In the genomic region with DNA sequence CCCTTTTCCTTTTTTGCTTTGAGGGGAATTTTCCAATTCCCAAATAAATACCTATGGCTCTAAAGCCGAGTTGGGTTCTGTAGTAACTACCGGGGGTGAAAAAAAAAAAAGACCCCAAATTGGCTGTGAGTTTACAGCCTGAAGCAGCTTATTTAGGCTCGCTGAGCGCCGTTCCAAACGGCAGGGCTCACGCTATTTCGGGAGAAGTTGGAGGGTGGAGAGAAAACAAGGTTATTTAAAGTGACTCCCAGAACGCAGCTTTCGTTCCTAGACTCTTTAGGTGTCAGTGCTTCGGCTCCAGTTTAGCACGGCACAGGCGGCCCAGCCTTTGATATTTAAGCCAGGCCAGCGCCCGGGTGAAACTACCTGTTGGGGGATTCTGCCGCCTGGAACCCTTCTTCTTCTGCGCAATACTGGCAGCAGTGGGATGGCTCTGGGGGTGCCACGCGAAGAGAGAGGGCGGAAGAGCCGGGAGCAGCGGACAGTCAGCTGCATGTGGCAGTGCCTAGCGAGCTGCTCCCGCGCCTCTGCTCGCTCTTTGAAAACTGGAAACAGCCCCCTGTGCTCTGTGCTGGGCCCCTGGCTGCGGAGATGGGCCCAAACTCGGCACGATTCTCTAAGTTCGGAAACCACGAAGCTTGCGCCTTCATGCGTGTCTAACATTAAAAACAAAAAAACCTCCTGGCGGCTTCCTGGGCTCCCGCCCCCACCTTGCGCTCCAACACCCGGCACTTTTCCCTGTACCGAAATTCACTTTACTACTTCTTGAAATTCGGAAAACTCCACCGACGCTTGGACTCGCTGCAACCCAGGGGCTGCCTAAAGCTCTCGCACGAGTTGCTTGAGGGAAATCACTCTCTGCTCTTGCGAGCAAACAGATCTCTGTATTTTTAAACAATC, we compare ENCODE assay signal across 9 cellular contexts. TPM values are rescaled to one million over a fixed set of nuclear protein-coding genes. Genes with fewer than 3 reads are reported as not detected.
DNase-seq lines count a peak whose midpoint lies in the region; ATAC-seq and TF ChIP-seq lines count a peak whose summit lies in the region.
"Had no signal": no experiment of that assay in that cellular context is flagged by ENCODE, and none has a peak within 500 bp of the region (broad histone marks: within the 10 kb centered on the region; RNA-seq: fewer than 3 reads in every experiment).

No MANE protein-coding gene starts in this region.

- H3K27ac ChIP-seq in BLaER1 treated with 17β-estradiol and CSF1 and Interleukin-3, amounts not matched to agents 10 nM and 100 nM: no peak overlapping the region
- no peak overlapping the region for H3K27ac ChIP-seq in neuronal stem cell (replicated peaks; ENCODE audit: low read length)
- no peak overlapping the region for H3K27ac ChIP-seq in A673 (ENCODE audit: low read depth, low read length, poor library complexity, severe bottlenecking)
- H3K27ac ChIP-seq in SJCRH30: no peak overlapping the region
- H3K27ac ChIP-seq: SJSA1 had no signal

- H2BK12ac ChIP-seq in neuronal stem cell (ENCODE audit: low read length): no peak overlapping the region

- no peak overlapping the region for H4K91ac ChIP-seq in neuronal stem cell (ENCODE audit: low read depth, low read length, poor library complexity)

- H3K4me3 ChIP-seq in BLaER1 treated with 17β-estradiol and CSF1 and Interleukin-3, amounts not matched to agents 10 nM and 100 nM: peak overlapping the region; percentile 38 to 62 (median 46); a peak in 19 of 20 replicates
- H3K4me3 ChIP-seq in neuronal stem cell (ENCODE audit: low read length in 2 of 2): peak overlapping the region in 1 of 2 donors; percentile 13
- no peak overlapping the region for H3K4me3 ChIP-seq in A673 (ENCODE audit: low read depth, low read length, poor library complexity, severe bottlenecking)
- no peak overlapping the region for H3K4me3 ChIP-seq in SJCRH30
- H3K4me3 ChIP-seq: SJSA1 had no signal

- POLR2A ChIA-PET in A673 (lab: Charles Lee; ENCODE audit: low non-redundant PET): no interaction called here

- no peak overlapping the region for H3K4ac ChIP-seq in neuronal stem cell (ENCODE audit: low read length)

- H3K18ac ChIP-seq in neuronal stem cell (ENCODE audit: low read length): no peak overlapping the region

- H4K8ac ChIP-seq in neuronal stem cell (ENCODE audit: low read depth, low read length): no peak overlapping the region

- CTCF ChIA-PET in A673 (lab: Charles Lee): no interaction called here

- no peak overlapping the region for H3K14ac ChIP-seq in neuronal stem cell (ENCODE audit: low read length)

- no peaks in the 10 kb centered on the region for H3K79me1 ChIP-seq in neuronal stem cell (ENCODE audit: low read depth, low read length)

- H3K9me3 ChIP-seq in BLaER1 treated with 17β-estradiol and CSF1 and Interleukin-3, amounts not matched to agents 10 nM and 100 nM (replicated peaks in 1 of 11): peaks cover 27 to 34% (median 30%) of the 10 kb centered on the region in 11 experiments
- H3K9me3 ChIP-seq in neuronal stem cell (replicated peaks in 1 of 2; ENCODE audit: control insufficient read depth in 2 of 2, insufficient read depth in 1 of 2, low read depth in 1 of 2, low read length in 2 of 2) (peaks cover 0 to 7% of the 10 kb centered on the region in 2 donors), A673 (ENCODE audit: low read depth, low read length, poor library complexity, severe bottlenecking) (no peaks in the 10 kb centered on the region), SJCRH30 (replicated peaks) (no peaks in the 10 kb centered on the region)
- H3K9me3 ChIP-seq: SJSA1 had no signal

- no peak overlapping the region for H2BK120ac ChIP-seq in neuronal stem cell (ENCODE audit: low read depth, low read length)

- no CpG with 5 or more reads among the region's 45 CpGs for WGBS in neuronal stem cell (ENCODE audit: extremely low coverage in 2 of 2, insufficient read length in 2 of 2, insufficient replicate concordance in 1 of 2), 2 donors

- peak overlapping the region; percentile 74 to 96 (median 87) for H3K4me2 ChIP-seq in BLaER1 treated with 17β-estradiol and CSF1 and Interleukin-3, amounts not matched to agents 10 nM and 100 nM
- peak overlapping the region; percentile 66 for H3K4me2 ChIP-seq in neuronal stem cell (ENCODE audit: insufficient read depth, low read length, poor library complexity, severe bottlenecking)

- H2AK5ac ChIP-seq in neuronal stem cell (ENCODE audit: low read depth, low read length): no peak overlapping the region

- peaks cover 80 to 90% (median 86%) of the 10 kb centered on the region in 11 experiments for H3K27me3 ChIP-seq in BLaER1 treated with 17β-estradiol and CSF1 and Interleukin-3, amounts not matched to agents 10 nM and 100 nM
- H3K27me3 ChIP-seq in neuronal stem cell (ENCODE audit: control insufficient read depth in 3 of 3, insufficient read depth in 3 of 3, low read depth in 1 of 3, low read length in 3 of 3) (peaks cover 32 to 95% (median 87%) of the 10 kb centered on the region in 3 experiments), A673 (replicated peaks; ENCODE audit: insufficient read depth, low read depth, low read length, poor library complexity) (no peaks in the 10 kb centered on the region), SJCRH30 (no peaks in the 10 kb centered on the region)
- H3K27me3 ChIP-seq: SJSA1 had no signal

- intact Hi-C loops in Right ventricle myocardium inferior (cut with DNase I) (loop anchor here (1.0 to 2.0 kb wide), 3 partner anchors 26 to 318 kb away; a partner anchor contains a TSS), A673 (cut with micrococcal nuclease; ENCODE audit: unreplicated experiment) (no loop called here)

- peak overlapping the region in 2 of 11 experiments; percentile 12 to 21; a peak in 1 of 22 replicates for H3K9ac ChIP-seq in BLaER1 treated with 17β-estradiol and CSF1 and Interleukin-3, amounts not matched to agents 10 nM and 100 nM
- no peak overlapping the region for H3K9ac ChIP-seq in neuronal stem cell (ENCODE audit: low read depth, low read length, poor library complexity)

- peak overlapping the region; percentile 83 for H2AFZ ChIP-seq in neuronal stem cell (ENCODE audit: low read length)

- H2BK5ac ChIP-seq in neuronal stem cell (ENCODE audit: low read length): no peak overlapping the region

- H3K4me1 ChIP-seq in BLaER1 treated with 17β-estradiol and CSF1 and Interleukin-3, amounts not matched to agents 10 nM and 100 nM: peaks cover 16 to 24% (median 21%) of the 10 kb centered on the region in 10 experiments; a peak in 18 of 20 replicates
- H3K4me1 ChIP-seq in neuronal stem cell (ENCODE audit: control insufficient read depth in 2 of 2, insufficient read depth in 1 of 2, low read depth in 1 of 2, low read length in 2 of 2) (peaks cover 20 to 48% of the 10 kb centered on the region in 2 donors), A673 (ENCODE audit: insufficient read depth, low read length, poor library complexity, severe bottlenecking) (no peaks in the 10 kb centered on the region), SJCRH30 (no peaks in the 10 kb centered on the region)

- ATAC-seq in Right ventricle myocardium inferior: no peak
- ATAC-seq in HG03439 (IDR thresholded peaks at IDR 0.05; ENCODE audit: unreplicated experiment): no peak

- no TSS peak for BruUV-seq in A673 (replicated peaks; lab: Mats Ljungman, UMichigan)

- peaks cover 0 to 29% (median 12%) of the 10 kb centered on the region in 11 experiments; a peak in 9 of 22 replicates for H4K20me1 ChIP-seq in BLaER1 treated with 17β-estradiol and CSF1 and Interleukin-3, amounts not matched to agents 10 nM and 100 nM

- TF ChIP-seq CTCF in A673 (conservative IDR thresholded peaks at IDR 0.05; ENCODE audit: low read depth, low read length): no peak

- peak; percentile 22 for DNase-seq in SW480 (ENCODE audit: low spot score)
- peak; percentile 66 for DNase-seq in Right ventricle myocardium inferior (ENCODE audit: missing footprints)
- peak; percentile 48 for DNase-seq in neuronal stem cell (ENCODE audit: low spot score)
- no peak for DNase-seq in A673 (ENCODE audit: low spot score)
- no peak for DNase-seq in NCI-H748 treated with DMSO at 0.1 percent for 48 hours (lab: John Stamatoyannopoulos, UW)
- no peak for DNase-seq in SJCRH30

- H2BK15ac ChIP-seq in neuronal stem cell (ENCODE audit: low read length): no peak overlapping the region

- no peak overlapping the region for H3K23ac ChIP-seq in neuronal stem cell (ENCODE audit: low read depth, low read length, poor library complexity)

- no peaks in the 10 kb centered on the region; a peak in 1 of 22 replicates for H3K36me3 ChIP-seq in BLaER1 treated with 17β-estradiol and CSF1 and Interleukin-3, amounts not matched to agents 10 nM and 100 nM
- H3K36me3 ChIP-seq in neuronal stem cell (replicated peaks in 1 of 2; ENCODE audit: control insufficient read depth in 2 of 2, insufficient read depth in 2 of 2, low read length in 2 of 2): no peaks in the 10 kb centered on the region
- no peaks in the 10 kb centered on the region for H3K36me3 ChIP-seq in A673 (ENCODE audit: insufficient read depth, low read length, poor library complexity, severe bottlenecking)
- no peaks in the 10 kb centered on the region for H3K36me3 ChIP-seq in SJCRH30
- H3K36me3 ChIP-seq: SJSA1 had no signal

RNA-seq across cellular contexts. Expression of a gene that starts 34.5 kb away (rescaled TPM):
- total RNA-seq in Right ventricle myocardium inferior (116 TPM), A673 (2021) (41.2 and 42.9 TPM in 2 replicates)
- polyA plus RNA-seq in neuronal stem cell (2013, experiment 1 of 2): 0.08 TPM
- polyA plus RNA-seq in neuronal stem cell (2013, experiment 2 of 2): 0.10 TPM
- total RNA-seq in SJCRH30 (2014; rRNA removed; shearing (Covaris generic)): 44.7 and 48.1 TPM in 2 replicates

Comparison
In these comparisons a context has a peak if more than half of its experiments do, and no peak if none do; other contexts are left out.
1. H3K4me3 ChIP-seq: peak in BLaER1 treated with 17β-estradiol and CSF1 and Interleukin-3, amounts not matched to agents 10 nM and 100 nM (10 of 10); none in A673 (single experiment) and SJCRH30 (single experiment).
2. DNase-seq: peak in SW480 (single experiment), Right ventricle myocardium inferior (single experiment) and neuronal stem cell (single experiment); none in A673 (single experiment), NCI-H748 treated with DMSO at 0.1 percent for 48 hours (single experiment) and SJCRH30 (0 of 2).